In genomic region chr16:30985401-30986128, GRCh38 we compare ENCODE assay signal across 9 cellular contexts. TPM values are rescaled to one million over a fixed set of nuclear protein-coding genes. Genes with fewer than 3 reads are reported as not detected.
A peak's percentile ranks its signal among the peaks of the same experiment; 100 is the strongest.
DNase-seq lines count a peak whose midpoint lies in the region; ATAC-seq lines count a peak whose summit lies in the region.
"Had no signal": no experiment of that assay in that cellular context is flagged by ENCODE, and none has a peak within 500 bp of the region (broad histone marks: within the 10 kb centered on the region; RNA-seq: fewer than 3 reads in every experiment).

No MANE protein-coding gene starts in this region.

- no peaks in the 10 kb centered on the region for H3K9me3 Mint-ChIP-seq in activated CD4-positive, alpha-beta memory T cell treated with anti-CD3 and anti-CD28 coated beads, Interleukin-2, amount 10 ng/mL, durations not matched to agents 7 days and 5 days
- H3K9me3 Mint-ChIP-seq: central memory CD8-positive, alpha-beta T cell had no signal

- no peaks in the 10 kb centered on the region for H3K27me3 Mint-ChIP-seq in activated CD4-positive, alpha-beta memory T cell treated with anti-CD3 and anti-CD28 coated beads, Interleukin-2, amount 10 ng/mL, durations not matched to agents 7 days and 5 days
- H3K27me3 Mint-ChIP-seq: central memory CD8-positive, alpha-beta T cell had no signal

- H3K4me1 Mint-ChIP-seq in activated CD4-positive, alpha-beta memory T cell treated with anti-CD3 and anti-CD28 coated beads, Interleukin-2, amount 10 ng/mL, durations not matched to agents 7 days and 5 days, result peaks cover 14% of the 10 kb centered on the region
- H3K4me1 Mint-ChIP-seq: central memory CD8-positive, alpha-beta T cell had no signal

- peak; percentile 11 for DNase-seq in LoVo (ENCODE audit: low spot score)
- DNase-seq in activated CD4-positive, alpha-beta memory T cell treated with anti-CD3 and anti-CD28 coated beads, Interleukin-2, amount 10 ng/mL, durations not matched to agents 7 days and 5 days, result no peak
- DNase-seq in activated gamma-delta T cell treated with Interleukin-2 at 50 U/mL for 16 hours, result no peak
- no peak for DNase-seq in GM19240 (ENCODE audit: insufficient read length, low spot score)

- H3K4me3 Mint-ChIP-seq in activated CD4-positive, alpha-beta memory T cell treated with anti-CD3 and anti-CD28 coated beads, Interleukin-2, amount 10 ng/mL, durations not matched to agents 7 days and 5 days, result peak overlapping the region; percentile 39
- H3K4me3 Mint-ChIP-seq: central memory CD8-positive, alpha-beta T cell had no signal

- H3K9ac ChIP-seq in BLaER1 treated with 17β-estradiol and CSF1 and Interleukin-3, amounts not matched to agents 10 nM and 100 nM, result peak overlapping the region in 4 of 11 experiments; percentile 42 to 78 (median 58); a peak in 6 of 22 replicates
- H3K9ac ChIP-seq in iPS-15b (ENCODE audit: low read depth, low read length), result peak overlapping the region; percentile 81
- peak overlapping the region; percentile 43 to 71 for H3K9ac ChIP-seq in stomach smooth muscle (ENCODE audit: low read length in 2 of 2)

- H3K4me1 ChIP-seq in BLaER1 treated with 17β-estradiol and CSF1 and Interleukin-3, amounts not matched to agents 10 nM and 100 nM, result peaks cover 9 to 36% (median 18%) of the 10 kb centered on the region in 10 experiments; a peak in 17 of 20 replicates
- no peaks in the 10 kb centered on the region for H3K4me1 ChIP-seq in iPS-15b (ENCODE audit: control insufficient read depth, insufficient read depth, low read length)
- H3K4me1 ChIP-seq in stomach smooth muscle (ENCODE audit: control insufficient read depth, insufficient read depth, low read length), result peaks cover 13% of the 10 kb centered on the region

- H3K4me3 ChIP-seq in BLaER1 treated with 17β-estradiol and CSF1 and Interleukin-3, amounts not matched to agents 10 nM and 100 nM, result peak overlapping the region in 3 of 10 experiments; percentile 45 to 55 (median 53); a peak in 6 of 20 replicates
- H3K4me3 ChIP-seq in iPS-15b (ENCODE audit: low read depth, low read length) (peak overlapping the region; percentile 61), stomach smooth muscle (ENCODE audit: low read length in 2 of 2) (peak overlapping the region; percentile 61 to 76)

- H3K36me3 ChIP-seq in BLaER1 treated with 17β-estradiol and CSF1 and Interleukin-3, amounts not matched to agents 10 nM and 100 nM, result peaks cover 39 to 73% (median 59%) of the 10 kb centered on the region in 11 experiments
- H3K36me3 ChIP-seq in iPS-15b (ENCODE audit: control insufficient read depth, insufficient read depth, low read length) (peaks cover 27% of the 10 kb centered on the region), stomach smooth muscle (ENCODE audit: control insufficient read depth in 2 of 2, insufficient read depth in 2 of 2, low read length in 2 of 2) (peaks cover 12 to 21% of the 10 kb centered on the region in 2 donors)

- CTCF ChIA-PET in activated CD4-positive, alpha-beta memory T cell treated with anti-CD3 and anti-CD28 coated beads, Interleukin-2, amount 10 ng/mL, durations not matched to agents 7 days and 5 days (lab: Charles Lee), result interaction anchor here (0.9 to 4.1 kb wide), 14 partner anchors 9 to 884 kb away, joined by 3 to 36 read pairs (median 7); partner anchors contain the start of genes KAT8, VKORC1, ZNF646 and ZNF668

- H3K9me3 ChIP-seq in BLaER1 treated with 17β-estradiol and CSF1 and Interleukin-3, amounts not matched to agents 10 nM and 100 nM (replicated peaks in 1 of 11), result no peaks in the 10 kb centered on the region
- H3K9me3 ChIP-seq in iPS-15b (ENCODE audit: control insufficient read depth, insufficient read depth, low read length), result no peaks in the 10 kb centered on the region
- no peaks in the 10 kb centered on the region for H3K9me3 ChIP-seq in stomach smooth muscle (ENCODE audit: control insufficient read depth in 2 of 2, low read length in 2 of 2)

- H3K27ac Mint-ChIP-seq in activated CD4-positive, alpha-beta memory T cell treated with anti-CD3 and anti-CD28 coated beads, Interleukin-2, amount 10 ng/mL, durations not matched to agents 7 days and 5 days, result no peak overlapping the region

- peaks cover 21% of the 10 kb centered on the region for H3K36me3 Mint-ChIP-seq in activated CD4-positive, alpha-beta memory T cell treated with anti-CD3 and anti-CD28 coated beads, Interleukin-2, amount 10 ng/mL, durations not matched to agents 7 days and 5 days (ENCODE audit: low read depth)

- POLR2A ChIA-PET in activated CD4-positive, alpha-beta memory T cell treated with anti-CD3 and anti-CD28 coated beads, Interleukin-2, amount 10 ng/mL, durations not matched to agents 7 days and 5 days (lab: Charles Lee), result interaction anchor here (1.0 to 2.0 kb wide), 7 partner anchors 9 to 194 kb away, joined by 3 to 9 read pairs (median 6); partner anchors contain the start of genes FUS, KAT8, ZNF646 and ZNF668

- H3K27me3 ChIP-seq in BLaER1 treated with 17β-estradiol and CSF1 and Interleukin-3, amounts not matched to agents 10 nM and 100 nM, result no peaks in the 10 kb centered on the region
- H3K27me3 ChIP-seq in iPS-15b (ENCODE audit: control insufficient read depth, insufficient read depth, low read length), result no peaks in the 10 kb centered on the region
- H3K27me3 ChIP-seq in stomach smooth muscle (ENCODE audit: control insufficient read depth in 1 of 2, insufficient read depth in 2 of 2, low read length in 2 of 2), result peaks cover 0 to 2% of the 10 kb centered on the region in 2 donors

- no peak for ATAC-seq in HG03565 (IDR thresholded peaks at IDR 0.05; ENCODE audit: unreplicated experiment)

- peak overlapping the region in 9 of 11 experiments; percentile 9 to 98 (median 57); a peak in 13 of 22 replicates for H3K4me2 ChIP-seq in BLaER1 treated with 17β-estradiol and CSF1 and Interleukin-3, amounts not matched to agents 10 nM and 100 nM

- peaks cover 0 to 37% (median 24%) of the 10 kb centered on the region in 11 experiments; a peak in 17 of 22 replicates for H4K20me1 ChIP-seq in BLaER1 treated with 17β-estradiol and CSF1 and Interleukin-3, amounts not matched to agents 10 nM and 100 nM

- peak overlapping the region in 5 of 11 experiments; percentile 31 to 48 (median 37); a peak in 7 of 22 replicates for H3K27ac ChIP-seq in BLaER1 treated with 17β-estradiol and CSF1 and Interleukin-3, amounts not matched to agents 10 nM and 100 nM
- no peak overlapping the region for H3K27ac ChIP-seq in stomach smooth muscle (ENCODE audit: low read length)

RNA-seq across cellular contexts. Expression of gene HSD3B7, which starts 0.6 kb away (rescaled TPM):
- total RNA-seq in activated CD4-positive, alpha-beta memory T cell treated with anti-CD3 and anti-CD28 coated beads, Interleukin-2, amount 10 ng/mL, durations not matched to agents 7 days and 5 days, result 1 to 10 TPM; 7.1 to 7.5 TPM

RNA-seq across cellular contexts. Expression of gene STX1B, which starts 24.9 kb away (rescaled TPM):
- total RNA-seq in activated CD4-positive, alpha-beta memory T cell treated with anti-CD3 and anti-CD28 coated beads, Interleukin-2, amount 10 ng/mL, durations not matched to agents 7 days and 5 days, result 1 to 10 TPM; 1.5 to 1.7 TPM

RNA-seq across cellular contexts. Expression of gene SETD1A, which starts 28.0 kb away (rescaled TPM):
- total RNA-seq in activated CD4-positive, alpha-beta memory T cell treated with anti-CD3 and anti-CD28 coated beads, Interleukin-2, amount 10 ng/mL, durations not matched to agents 7 days and 5 days, result 10 to 100 TPM; 18.8 to 20.3 TPM

RNA-seq across cellular contexts. Expression of gene ORAI3, which starts 36.7 kb away (rescaled TPM):
- total RNA-seq in activated CD4-positive, alpha-beta memory T cell treated with anti-CD3 and anti-CD28 coated beads, Interleukin-2, amount 10 ng/mL, durations not matched to agents 7 days and 5 days, result 10 to 100 TPM; 30.3 to 33.6 TPM

RNA-seq across cellular contexts. Expression of gene STX4, which starts 47.8 kb away (rescaled TPM):
- total RNA-seq in activated CD4-positive, alpha-beta memory T cell treated with anti-CD3 and anti-CD28 coated beads, Interleukin-2, amount 10 ng/mL, durations not matched to agents 7 days and 5 days, result 10 to 100 TPM; 67.2 to 70.0 TPM
